Comparison of ENCODE assay signal across 24 cellular contexts in genomic region chr3:119084371-119085069, GRCh38. TPM values are rescaled to one million over a fixed set of nuclear protein-coding genes. Genes with fewer than 3 reads are reported as not detected.
DNase-seq lines count a peak whose midpoint lies in the region; ATAC-seq and TF ChIP-seq lines count a peak whose summit lies in the region.
"Had no signal": no experiment of that assay in that cellular context is flagged by ENCODE, and none has a peak within 500 bp of the region (broad histone marks: within the 10 kb centered on the region; RNA-seq: fewer than 3 reads in every experiment).

No MANE protein-coding gene starts in this region.

- H3K36me3 ChIP-seq in hepatocyte (replicated peaks; ENCODE audit: insufficient read depth, low read depth) (no peaks in the 10 kb centered on the region), upper lobe of right lung (no peaks in the 10 kb centered on the region)
- H3K36me3 ChIP-seq: tibial artery had no signal

- H3K27ac ChIP-seq in RWPE1, result no peak overlapping the region
- no peak overlapping the region for H3K27ac ChIP-seq in hepatocyte
- no peak overlapping the region for H3K27ac ChIP-seq in upper lobe of right lung
- H3K27ac ChIP-seq: 22Rv1, tibial artery had no signal

- H3K4me2 ChIP-seq in hepatocyte, result no peak overlapping the region

- WGBS in hepatocyte (ENCODE audit: low lambda C conversion rate, missing lambda C conversion rate), result 78% methylated on average over 4 of the region's 4 CpGs

- H3K4me1 ChIP-seq in hepatocyte (ENCODE audit: insufficient read depth) (no peaks in the 10 kb centered on the region), upper lobe of right lung (no peaks in the 10 kb centered on the region)
- H3K4me1 ChIP-seq: Caco-2, tibial artery had no signal

- peak; percentile 95 for ATAC-seq in upper lobe of right lung
- ATAC-seq: HepG2 had no signal

- intact Hi-C loops in upper lobe of right lung (cut with DNase I), result no loop called here

- H3K27me3 ChIP-seq in hepatocyte (no peaks in the 10 kb centered on the region), upper lobe of right lung (no peaks in the 10 kb centered on the region)
- H3K27me3 ChIP-seq: tibial artery had no signal

- CTCF ChIA-PET in RWPE1 (lab: Yijun Ruan, JAX), result interaction anchor here (0.5 to 0.7 kb wide), 2 partner anchors 32 to 159 kb away, joined by 3 to 6 read pairs; no protein-coding TSS in a partner anchor

- H3K27ac Mint-ChIP-seq in activated naive CD8-positive, alpha-beta T cell treated with anti-CD3 and anti-CD28 coated beads for 36 hours, result no peak overlapping the region
- H3K27ac Mint-ChIP-seq: activated B cell treated with CpG ODN at 0.5 μM for 24 hours; activated naive CD4-positive, alpha-beta T cell treated with anti-CD3 and anti-CD28 coated beads, Interleukin-2, amount 50 U/mL, for 24 hours; natural killer cell treated with Interleukin-12 subunit alpha and Interleukin-12 subunit beta and Interleukin-15 and Interleukin-18, amount 100 ng/mL, for 72 hours; T-helper 1 cell treated with Interleukin-12 subunit alpha and Interleukin-12 subunit beta and Interleukin-4 antibody, amounts not matched to agents 30 μg/mL and 1 μg/mL, for 36 hours had no signal

- no peaks in the 10 kb centered on the region for H3K9me2 ChIP-seq in hepatocyte (replicated peaks; ENCODE audit: insufficient read depth)

- H3K36me3 Mint-ChIP-seq in activated naive CD8-positive, alpha-beta T cell treated with anti-CD3 and anti-CD28 coated beads for 36 hours, result no peaks in the 10 kb centered on the region
- H3K36me3 Mint-ChIP-seq: activated naive CD4-positive, alpha-beta T cell treated with anti-CD3 and anti-CD28 coated beads, Interleukin-2, amount 50 U/mL, for 24 hours; natural killer cell treated with Interleukin-12 subunit alpha and Interleukin-12 subunit beta and Interleukin-15 and Interleukin-18, amount 100 ng/mL, for 72 hours had no signal

- no peak overlapping the region for H2AFZ ChIP-seq in hepatocyte

- DNase-seq in DMS53 (lab: John Stamatoyannopoulos, UW) (peak; percentile 7), DMS53 treated with DMSO at 0.1 percent for 48 hours (lab: John Stamatoyannopoulos, UW; ENCODE audit: unreplicated experiment) (no peak), RWPE1 (ENCODE audit: low spot score) (peak; percentile 47), hepatocyte (ENCODE audit: low spot score) (peak; percentile 6), upper lobe of right lung (peak; percentile 69), middle frontal gyrus (ENCODE audit: extremely low spot score, low spot score) (no peak)
- no peak for DNase-seq in NK-92 treated with Interleukin-12 subunit alpha and Interleukin-12 subunit beta, amount 100 ng/mL, for 24 hours (lab: John Stamatoyannopoulos, UW)
- no peak for DNase-seq in activated naive CD8-positive, alpha-beta T cell treated with anti-CD3 and anti-CD28 coated beads for 36 hours
- DNase-seq: activated B cell treated with CpG ODN at 0.5 μM for 24 hours; activated CD8-positive, alpha-beta memory T cell treated with anti-CD3 and anti-CD28 coated beads for 24 hours; activated T-cell treated with anti-CD3 and anti-CD28 coated beads, Interleukin-2, amount 50 U/mL, for 48 hours; Caco-2; GOT3; MM.1S; NCI-H1694 treated with DMSO at 0.1 percent for 48 hours; SHP77 treated with DMSO at 0.1 percent for 48 hours; stimulated activated naive CD4-positive, alpha-beta T cell; tibial artery had no signal

- peaks cover 10% of the 10 kb centered on the region for H3K27me3 Mint-ChIP-seq in activated naive CD8-positive, alpha-beta T cell treated with anti-CD3 and anti-CD28 coated beads for 36 hours

- H3K9me3 ChIP-seq in hepatocyte (ENCODE audit: low read depth), result no peaks in the 10 kb centered on the region
- no peaks in the 10 kb centered on the region for H3K9me3 ChIP-seq in upper lobe of right lung
- H3K9me3 ChIP-seq: Caco-2, tibial artery had no signal

- no peak for TF ChIP-seq CTCF in RWPE1 (conservative IDR thresholded peaks at IDR 0.05; ENCODE audit: low read depth)
- TF ChIP-seq CTCF in hepatocyte (IDR thresholded peaks at IDR 0.05; ENCODE audit: poor library complexity), result no peak
- TF ChIP-seq CTCF in upper lobe of right lung (IDR thresholded peaks at IDR 0.05), result no peak

- no peaks in the 10 kb centered on the region for H3K79me2 ChIP-seq in hepatocyte

- H4K20me1 ChIP-seq in hepatocyte (ENCODE audit: insufficient read depth, poor library complexity, severe bottlenecking), result no peaks in the 10 kb centered on the region

- peaks cover 2% of the 10 kb centered on the region for H3K9me3 Mint-ChIP-seq in activated naive CD8-positive, alpha-beta T cell treated with anti-CD3 and anti-CD28 coated beads for 36 hours
- H3K9me3 Mint-ChIP-seq: activated naive CD4-positive, alpha-beta T cell treated with anti-CD3 and anti-CD28 coated beads, Interleukin-2, amount 50 U/mL, for 24 hours; natural killer cell treated with Interleukin-12 subunit alpha and Interleukin-12 subunit beta and Interleukin-15 and Interleukin-18, amount 100 ng/mL, for 72 hours; T-helper 1 cell treated with Interleukin-12 subunit alpha and Interleukin-12 subunit beta and Interleukin-4 antibody, amounts not matched to agents 30 μg/mL and 1 μg/mL, for 36 hours had no signal

- no peak overlapping the region for H3K4me3 ChIP-seq in hepatocyte
- H3K4me3 ChIP-seq in upper lobe of right lung, result no peak overlapping the region
- H3K4me3 ChIP-seq: tibial artery had no signal

- H3K4me1 Mint-ChIP-seq in activated naive CD8-positive, alpha-beta T cell treated with anti-CD3 and anti-CD28 coated beads for 36 hours, result no peaks in the 10 kb centered on the region
- H3K4me1 Mint-ChIP-seq: activated B cell treated with CpG ODN at 0.5 μM for 24 hours; activated naive CD4-positive, alpha-beta T cell treated with anti-CD3 and anti-CD28 coated beads, Interleukin-2, amount 50 U/mL, for 24 hours had no signal

- POLR2A ChIA-PET in RWPE1 (lab: Yijun Ruan, JAX; ENCODE audit: low non-redundant PET), result no interaction called here

- no peak overlapping the region for H3K4me3 Mint-ChIP-seq in activated naive CD8-positive, alpha-beta T cell treated with anti-CD3 and anti-CD28 coated beads for 36 hours
- H3K4me3 Mint-ChIP-seq: activated B cell treated with CpG ODN at 0.5 μM for 24 hours; activated naive CD4-positive, alpha-beta T cell treated with anti-CD3 and anti-CD28 coated beads, Interleukin-2, amount 50 U/mL, for 24 hours; natural killer cell treated with Interleukin-12 subunit alpha and Interleukin-12 subunit beta and Interleukin-15 and Interleukin-18, amount 100 ng/mL, for 72 hours; T-helper 1 cell treated with Interleukin-12 subunit alpha and Interleukin-12 subunit beta and Interleukin-4 antibody, amounts not matched to agents 30 μg/mL and 1 μg/mL, for 36 hours had no signal

RNA-seq across cellular contexts. Expression of gene IGSF11, which starts 49.9 kb away (rescaled TPM):
- total RNA-seq in hepatocyte (0.40 TPM in 1 of 2 replicates, not detected in the other), upper lobe of right lung (0.46 TPM)
- polyA plus RNA-seq in hepatocyte, result 0.45 and 1.0 TPM in 2 replicates
- total RNA-seq in activated naive CD8-positive, alpha-beta T cell treated with anti-CD3 and anti-CD28 coated beads for 36 hours, result under 1 TPM in 1 of 2 experiments, not detected in 1; 0.10 TPM
- total RNA-seq: activated B cell treated with CpG ODN at 0.5 μM for 24 hours, HepG2, NCI-H460 had no signal
- polyA plus RNA-seq: HepG2 had no signal

Comparison
In these comparisons a context has a peak if more than half of its experiments do, and no peak if none do; other contexts are left out.
1. DNase-seq: peak in DMS53 (single experiment), RWPE1 (single experiment), hepatocyte (single experiment) and upper lobe of right lung (single experiment); none in DMS53 treated with DMSO at 0.1 percent for 48 hours (single experiment), middle frontal gyrus (single experiment), NK-92 treated with Interleukin-12 subunit alpha and Interleukin-12 subunit beta, amount 100 ng/mL, for 24 hours (single experiment) and activated naive CD8-positive, alpha-beta T cell treated with anti-CD3 and anti-CD28 coated beads for 36 hours (single experiment).